In genomic region chr17:10021239-10021638, GRCh38 we compare ENCODE assay signal across 13 cellular contexts.
DNase-seq lines count a peak whose midpoint lies in the region; ATAC-seq and TF ChIP-seq lines count a peak whose summit lies in the region.
"Had no signal": no experiment of that assay in that cellular context is flagged by ENCODE, and none has a peak within 500 bp of the region (broad histone marks: within the 10 kb centered on the region; RNA-seq: fewer than 3 reads in every experiment).

No MANE protein-coding gene starts in this region.

- no peaks in the 10 kb centered on the region for H3K9me3 ChIP-seq in gastroesophageal sphincter

- no peaks in the 10 kb centered on the region for H3K36me3 Mint-ChIP-seq in natural killer cell treated with Interleukin-12 subunit alpha and Interleukin-12 subunit beta and Interleukin-15 and Interleukin-18, amount 100 ng/mL, for 72 hours
- no peaks in the 10 kb centered on the region for H3K36me3 Mint-ChIP-seq in activated CD4-positive, alpha-beta T cell treated with anti-CD3 and anti-CD28 coated beads, Interleukin-2, amount 10 ng/mL, durations not matched to agents 24 days and 14 days (ENCODE audit: low read depth)
- H3K36me3 Mint-ChIP-seq: activated CD8-positive, alpha-beta memory T cell treated with anti-CD3 and anti-CD28 coated beads, Interleukin-2, amount 10 ng/mL, durations not matched to agents 7 days and 5 days had no signal

- H3K36me3 ChIP-seq in gastroesophageal sphincter = no peaks in the 10 kb centered on the region

- no peak for TF ChIP-seq POLR2A in gastroesophageal sphincter (IDR thresholded peaks at IDR 0.05)

- intact Hi-C loops in activated CD4-positive, alpha-beta T cell treated with anti-CD3 and anti-CD28 coated beads, Interleukin-2, amount 10 ng/mL, durations not matched to agents 24 days and 14 days (cut with micrococcal nuclease) = no loop called here

- WGBS in gastroesophageal sphincter (ENCODE audit: low coverage in 1 of 2), 2 donors = 31 to 40% methylated on average over 1 to 12 of the region's 12 CpGs

- no peak overlapping the region for H3K27ac ChIP-seq in gastroesophageal sphincter

- H3K4me3 ChIP-seq in AG10803 (ENCODE audit: low read length) (no peak overlapping the region), gastroesophageal sphincter (no peak overlapping the region)
- H3K4me3 ChIP-seq: K562 had no signal

- DNase-seq in AG10803 (ENCODE audit: low read depth) (peak; percentile 38), NOMO-1 treated with dmso at 0.1 percent for 144 hours (lab: John Stamatoyannopoulos, UW; ENCODE audit: unreplicated experiment) (peak; percentile 68), NCI-H510A treated with DMSO at 0.1 percent for 48 hours (lab: John Stamatoyannopoulos, UW) (no peak), NCI-H2081 (lab: John Stamatoyannopoulos, UW) (no peak), NCI-H1436 treated with DMSO at 0.1 percent for 48 hours (lab: John Stamatoyannopoulos, UW) (no peak)
- peak; percentile 77 for DNase-seq in natural killer cell treated with Interleukin-12 subunit alpha and Interleukin-12 subunit beta and Interleukin-15 and Interleukin-18, amount 100 ng/mL, for 72 hours (ENCODE audit: low spot score)
- no peak for DNase-seq in activated CD4-positive, alpha-beta T cell treated with anti-CD3 and anti-CD28 coated beads, Interleukin-2, amount 10 ng/mL, durations not matched to agents 24 days and 14 days
- DNase-seq: activated CD8-positive, alpha-beta memory T cell treated with anti-CD3 and anti-CD28 coated beads, Interleukin-2, amount 10 ng/mL, durations not matched to agents 7 days and 5 days; amniotic stem cell; DMS 273 treated with DMSO at 0.1 percent for 48 hours; NCI-H2081 treated with DMSO at 0.1 percent for 48 hours had no signal

- TF ChIP-seq EP300 in gastroesophageal sphincter (IDR thresholded peaks at IDR 0.05) = no peak

- H3K4me1 ChIP-seq in gastroesophageal sphincter = peaks cover 0 to 49% (median 12%) of the 10 kb centered on the region in 3 donors

- peaks cover 21 to 22% of the 10 kb centered on the region in 2 donors for H3K4me1 Mint-ChIP-seq in natural killer cell treated with Interleukin-12 subunit alpha and Interleukin-12 subunit beta and Interleukin-15 and Interleukin-18, amount 100 ng/mL, for 72 hours (ENCODE audit: low read depth in 2 of 2)
- no peaks in the 10 kb centered on the region for H3K4me1 Mint-ChIP-seq in activated CD4-positive, alpha-beta T cell treated with anti-CD3 and anti-CD28 coated beads, Interleukin-2, amount 10 ng/mL, durations not matched to agents 24 days and 14 days
- H3K4me1 Mint-ChIP-seq: activated CD8-positive, alpha-beta memory T cell treated with anti-CD3 and anti-CD28 coated beads, Interleukin-2, amount 10 ng/mL, durations not matched to agents 7 days and 5 days had no signal

- peak; percentile 55 for ATAC-seq in gastroesophageal sphincter
- ATAC-seq in natural killer cell treated with Interleukin-12 subunit alpha and Interleukin-12 subunit beta and Interleukin-15 and Interleukin-18, amount 100 ng/mL, for 72 hours = peak; percentile 80 to 92
- ATAC-seq: activated CD8-positive, alpha-beta memory T cell treated with anti-CD3 and anti-CD28 coated beads, Interleukin-2, amount 10 ng/mL, durations not matched to agents 7 days and 5 days; K562 had no signal

- no peak overlapping the region for H3K4me3 Mint-ChIP-seq in natural killer cell treated with Interleukin-12 subunit alpha and Interleukin-12 subunit beta and Interleukin-15 and Interleukin-18, amount 100 ng/mL, for 72 hours
- H3K4me3 Mint-ChIP-seq in activated CD4-positive, alpha-beta T cell treated with anti-CD3 and anti-CD28 coated beads, Interleukin-2, amount 10 ng/mL, durations not matched to agents 24 days and 14 days = no peak overlapping the region
- H3K4me3 Mint-ChIP-seq: activated CD8-positive, alpha-beta memory T cell treated with anti-CD3 and anti-CD28 coated beads, Interleukin-2, amount 10 ng/mL, durations not matched to agents 7 days and 5 days had no signal

- H3K27ac Mint-ChIP-seq in natural killer cell treated with Interleukin-12 subunit alpha and Interleukin-12 subunit beta and Interleukin-15 and Interleukin-18, amount 100 ng/mL, for 72 hours = no peak overlapping the region
- no peak overlapping the region for H3K27ac Mint-ChIP-seq in activated CD4-positive, alpha-beta T cell treated with anti-CD3 and anti-CD28 coated beads, Interleukin-2, amount 10 ng/mL, durations not matched to agents 24 days and 14 days
- H3K27ac Mint-ChIP-seq: activated CD8-positive, alpha-beta memory T cell treated with anti-CD3 and anti-CD28 coated beads, Interleukin-2, amount 10 ng/mL, durations not matched to agents 7 days and 5 days had no signal

- H3K27me3 Mint-ChIP-seq in natural killer cell treated with Interleukin-12 subunit alpha and Interleukin-12 subunit beta and Interleukin-15 and Interleukin-18, amount 100 ng/mL, for 72 hours = no peaks in the 10 kb centered on the region
- no peaks in the 10 kb centered on the region for H3K27me3 Mint-ChIP-seq in activated CD4-positive, alpha-beta T cell treated with anti-CD3 and anti-CD28 coated beads, Interleukin-2, amount 10 ng/mL, durations not matched to agents 24 days and 14 days
- H3K27me3 Mint-ChIP-seq: activated CD8-positive, alpha-beta memory T cell treated with anti-CD3 and anti-CD28 coated beads, Interleukin-2, amount 10 ng/mL, durations not matched to agents 7 days and 5 days had no signal

- H3K27me3 ChIP-seq in gastroesophageal sphincter = no peaks in the 10 kb centered on the region

- no peaks in the 10 kb centered on the region for H3K9me3 Mint-ChIP-seq in natural killer cell treated with Interleukin-12 subunit alpha and Interleukin-12 subunit beta and Interleukin-15 and Interleukin-18, amount 100 ng/mL, for 72 hours
- no peaks in the 10 kb centered on the region for H3K9me3 Mint-ChIP-seq in activated CD4-positive, alpha-beta T cell treated with anti-CD3 and anti-CD28 coated beads, Interleukin-2, amount 10 ng/mL, durations not matched to agents 24 days and 14 days

- no peak for TF ChIP-seq CTCF in AG10803 (conservative IDR thresholded peaks at IDR 0.05; ENCODE audit: low read length)
- TF ChIP-seq CTCF in gastroesophageal sphincter (IDR thresholded peaks at IDR 0.05) = no peak

Comparison
In these comparisons a context has a peak if more than half of its experiments do, and no peak if none do; other contexts are left out.
1. DNase-seq: peak in AG10803 (single experiment), NOMO-1 treated with dmso at 0.1 percent for 144 hours (single experiment) and natural killer cell treated with Interleukin-12 subunit alpha and Interleukin-12 subunit beta and Interleukin-15 and Interleukin-18, amount 100 ng/mL, for 72 hours (single experiment); none in NCI-H510A treated with DMSO at 0.1 percent for 48 hours (single experiment), NCI-H2081 (0 of 2), activated CD4-positive, alpha-beta T cell treated with anti-CD3 and anti-CD28 coated beads, Interleukin-2, amount 10 ng/mL, durations not matched to agents 24 days and 14 days (single experiment) and NCI-H1436 treated with DMSO at 0.1 percent for 48 hours (single experiment).